In the genomic region with DNA sequence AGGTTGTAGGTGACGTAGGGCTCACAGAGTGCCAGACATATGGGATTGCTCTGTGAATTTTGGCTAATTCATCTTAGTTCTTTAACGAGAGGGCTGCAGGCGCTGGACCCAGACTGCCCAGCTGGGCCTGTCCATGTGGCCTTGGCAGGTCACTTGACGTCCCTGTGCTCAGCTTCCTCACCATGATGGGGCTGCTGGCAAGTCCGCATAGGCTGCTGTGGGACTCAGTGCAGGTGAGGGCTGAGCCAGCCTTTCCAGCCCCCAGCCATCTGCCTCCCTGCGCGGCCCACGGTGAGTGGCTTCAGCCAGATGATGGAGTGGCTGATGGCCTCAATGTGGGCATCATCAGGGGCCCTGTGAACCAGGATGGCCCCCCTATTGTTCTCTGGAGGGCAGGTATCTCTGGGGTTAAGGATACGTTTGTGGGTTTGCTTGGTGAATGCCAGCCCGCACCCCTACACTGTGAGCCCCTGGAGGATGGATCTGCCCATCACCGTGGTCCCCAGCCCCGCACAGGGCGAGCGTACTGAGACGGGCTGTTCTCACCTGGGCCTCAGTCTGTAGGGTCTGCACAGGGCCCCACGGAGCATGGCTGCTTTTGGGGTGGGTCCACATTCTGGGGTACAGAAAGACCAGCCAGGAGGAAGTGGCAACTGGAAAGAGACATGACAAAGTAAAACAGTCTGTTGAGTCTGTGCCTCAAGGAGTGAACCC, we compare ENCODE assay signal across 10 cellular contexts. TPM values are rescaled to one million over a fixed set of nuclear protein-coding genes. Genes with fewer than 3 reads are reported as not detected.
A peak's percentile ranks its signal among the peaks of the same experiment; 100 is the strongest.
DNase-seq lines count a peak whose midpoint lies in the region; ATAC-seq and TF ChIP-seq lines count a peak whose summit lies in the region.
"Had no signal": no experiment of that assay in that cellular context is flagged by ENCODE, and none has a peak within 500 bp of the region (broad histone marks: within the 10 kb centered on the region; RNA-seq: fewer than 3 reads in every experiment).

No MANE protein-coding gene starts in this region.

- H3K36me3 ChIP-seq in gastroesophageal sphincter, result peaks cover 0 to 6% of the 10 kb centered on the region in 2 donors

- DNase-seq in HFFc6 (no peak), CD1c-positive myeloid dendritic cell (ENCODE audit: extremely low spot score) (no peak)
- DNase-seq in activated CD8-positive, alpha-beta memory T cell treated with anti-CD3 and anti-CD28 coated beads, Interleukin-2, amount 50 U/mL, for 48 hours, result peak; percentile 48
- DNase-seq: foreskin fibroblast, NCI-H2227 treated with DMSO at 0.1 percent for 48 hours, SW 1271 had no signal

- H3K4me3 Mint-ChIP-seq in HFFc6, result peak overlapping the region; percentile 39; the same call in 1 of the 2 replicates

- H3K4me1 Mint-ChIP-seq in HFFc6 (ENCODE audit: low read depth), result peaks cover 38% of the 10 kb centered on the region

- H3K4me3 ChIP-seq in gastroesophageal sphincter, result no peak overlapping the region
- no peak overlapping the region for H3K4me3 ChIP-seq in skin epidermis

- peaks cover 2% of the 10 kb centered on the region; the same call in 1 of the 2 replicates for H3K27me3 Mint-ChIP-seq in HFFc6 (ENCODE audit: insufficient read depth)

- peak overlapping the region in 3 of 4 donors; percentile 52 to 98 (median 89) for H3K27ac ChIP-seq in gastroesophageal sphincter
- H3K27ac ChIP-seq in skin epidermis, result peak overlapping the region in 19 of 21 experiments; percentile 4 to 97 (median 65)

- WGBS in gastroesophageal sphincter (ENCODE audit: low coverage in 1 of 2), 2 donors, result 80 to 100% methylated on average over 1 of the region's 16 CpGs

- ATAC-seq in gastroesophageal sphincter, result no peak
- no peak for ATAC-seq in HG03460 (IDR thresholded peaks at IDR 0.05; ENCODE audit: unreplicated experiment)
- ATAC-seq in GM21529 (IDR thresholded peaks at IDR 0.05; ENCODE audit: unreplicated experiment), result no peak

- TF ChIP-seq CTCF in HFFc6 (IDR thresholded peaks at IDR 0.05) (no peak), gastroesophageal sphincter (IDR thresholded peaks at IDR 0.05) (no peak)

- peaks cover 2 to 44% (median 31%) of the 10 kb centered on the region in 3 donors for H3K4me1 ChIP-seq in gastroesophageal sphincter

- peak overlapping the region; percentile 97 for H3K27ac Mint-ChIP-seq in HFFc6

- no peak for TF ChIP-seq EP300 in gastroesophageal sphincter (IDR thresholded peaks at IDR 0.05)

- TF ChIP-seq POLR2A in gastroesophageal sphincter (IDR thresholded peaks at IDR 0.05), result no peak

- H3K9me3 Mint-ChIP-seq in HFFc6, result peaks cover 5% of the 10 kb centered on the region

- no peaks in the 10 kb centered on the region for H3K27me3 ChIP-seq in gastroesophageal sphincter

- peaks cover 0 to 12% (median 0%) of the 10 kb centered on the region in 3 donors for H3K9me3 ChIP-seq in gastroesophageal sphincter

- H3K36me3 Mint-ChIP-seq in HFFc6 (ENCODE audit: low read depth), result peaks cover 23% of the 10 kb centered on the region

RNA-seq across cellular contexts. Expression of gene CARD19, which starts 3.7 kb away (rescaled TPM):
- 10 to 100 TPM; 35.3 to 40.6 (median 37.9) TPM for total RNA-seq in HFFc6 (2021; fragmentation: NEBNext Ultra II Directional; extraction: Animal tissue kit (Norgen Biotek cat#: 25700))
- total RNA-seq in gastroesophageal sphincter, result 10 to 100 TPM; 78.5 to 82.2 (median 80.1) TPM

RNA-seq across cellular contexts. Expression of gene NINJ1, which starts 34.3 kb away (rescaled TPM):
- total RNA-seq in HFFc6 (2021; fragmentation: NEBNext Ultra II Directional; extraction: Animal tissue kit (Norgen Biotek cat#: 25700)), result 10 to 100 TPM; 23.2 to 28.0 (median 25.6) TPM
- total RNA-seq in gastroesophageal sphincter, result 10 to 100 TPM; 58.8 to 81.6 (median 75.2) TPM

RNA-seq across cellular contexts. Expression of gene SUSD3, which starts 41.2 kb away (rescaled TPM):
- total RNA-seq in HFFc6 (2021; fragmentation: NEBNext Ultra II Directional; extraction: Animal tissue kit (Norgen Biotek cat#: 25700)), result under 1 TPM in 2 of 6 experiments, not detected in 4; 0.28 to 0.76 TPM
- total RNA-seq in gastroesophageal sphincter, result 1 to 10 TPM in 3 of 4 donors, not detected in 1; 1.5 to 4.7 (median 2.1) TPM
